ENCODE assay signal across 27 cellular contexts in genomic region chr2:104443137-104443536, GRCh38.
DNase-seq lines count a peak whose midpoint lies in the region; ATAC-seq and TF ChIP-seq lines count a peak whose summit lies in the region.
"Had no signal": no experiment of that assay in that cellular context is flagged by ENCODE, and none has a peak within 500 bp of the region (broad histone marks: within the 10 kb centered on the region; RNA-seq: fewer than 3 reads in every experiment).

No MANE protein-coding gene starts in this region.

- no peak for ATAC-seq in activated naive CD8-positive, alpha-beta T cell treated with anti-CD3 and anti-CD28 coated beads, Interleukin-2, amount 50 U/mL, for 24 hours
- no peak for ATAC-seq in GM21723 (IDR thresholded peaks at IDR 0.05; ENCODE audit: unreplicated experiment)
- ATAC-seq: heart right ventricle; natural killer cell treated with Interleukin-12 subunit alpha and Interleukin-12 subunit beta and Interleukin-15 and Interleukin-18, amount 100 ng/mL, for 72 hours; PC-3 had no signal

- H3K27me3 Mint-ChIP-seq in activated naive CD8-positive, alpha-beta T cell treated with anti-CD3 and anti-CD28 coated beads for 36 hours, result no peaks in the 10 kb centered on the region
- no peaks in the 10 kb centered on the region for H3K27me3 Mint-ChIP-seq in activated naive CD8-positive, alpha-beta T cell treated with anti-CD3 and anti-CD28 coated beads, Interleukin-2, amount 50 U/mL, for 24 hours
- H3K27me3 Mint-ChIP-seq: activated naive CD4-positive, alpha-beta T cell treated with anti-CD3 and anti-CD28 coated beads, Interleukin-2, amount 50 U/mL, for 24 hours; CD4-positive, alpha-beta memory T cell; IgD-negative memory B cell; natural killer cell treated with Interleukin-12 subunit alpha and Interleukin-12 subunit beta and Interleukin-15 and Interleukin-18, amount 100 ng/mL, for 72 hours had no signal

- POLR2A ChIA-PET in GM10248 (lab: Yijun Ruan, JAX), result no interaction called here

- CTCF ChIA-PET in GM10248 (lab: Yijun Ruan, JAX), result no interaction called here

- no peak overlapping the region for H3K4me3 ChIP-seq in OCI-LY1 (ENCODE audit: low read depth, low read length, poor library complexity, severe bottlenecking)
- H3K4me3 ChIP-seq: HAP-1, heart right ventricle, ovary, right atrium auricular region had no signal

- H3K27me3 ChIP-seq in OCI-LY1 (ENCODE audit: insufficient read depth, low read length), result no peaks in the 10 kb centered on the region
- H3K27me3 ChIP-seq: ovary, right atrium auricular region had no signal

- H3K9ac ChIP-seq in OCI-LY1 (ENCODE audit: low read length), result no peak overlapping the region

- no peak overlapping the region for H3K27ac Mint-ChIP-seq in activated naive CD8-positive, alpha-beta T cell treated with anti-CD3 and anti-CD28 coated beads for 36 hours
- no peak overlapping the region for H3K27ac Mint-ChIP-seq in activated naive CD8-positive, alpha-beta T cell treated with anti-CD3 and anti-CD28 coated beads, Interleukin-2, amount 50 U/mL, for 24 hours
- H3K27ac Mint-ChIP-seq: activated naive CD4-positive, alpha-beta T cell treated with anti-CD3 and anti-CD28 coated beads, Interleukin-2, amount 50 U/mL, for 24 hours; CD4-positive, alpha-beta memory T cell; IgD-negative memory B cell; natural killer cell treated with Interleukin-12 subunit alpha and Interleukin-12 subunit beta and Interleukin-15 and Interleukin-18, amount 100 ng/mL, for 72 hours had no signal

- TF ChIP-seq CTCF in OCI-LY1 (IDR thresholded peaks at IDR 0.05; ENCODE audit: low read length) (no peak), GM10248 (IDR thresholded peaks at IDR 0.05; ENCODE audit: control extremely low read depth, extremely low read depth, low read depth, missing control alignments) (no peak)

- no peaks in the 10 kb centered on the region for H3F3A ChIP-seq in OCI-LY1 (ENCODE audit: insufficient read depth, low read length)

- peak overlapping the region; percentile 49 for H3K27ac ChIP-seq in OCI-LY1 (ENCODE audit: low read depth, low read length, poor library complexity, severe bottlenecking)
- H3K27ac ChIP-seq: epithelial cell of prostate, heart right ventricle, ovary, right atrium auricular region had no signal

- H3K36me3 ChIP-seq in OCI-LY1 (ENCODE audit: insufficient read depth, low read length), result peaks cover 31% of the 10 kb centered on the region
- H3K36me3 ChIP-seq: HAP-1, heart right ventricle, ovary, right atrium auricular region had no signal

- H3K36me3 Mint-ChIP-seq in activated naive CD8-positive, alpha-beta T cell treated with anti-CD3 and anti-CD28 coated beads for 36 hours, result no peaks in the 10 kb centered on the region
- H3K36me3 Mint-ChIP-seq in activated naive CD8-positive, alpha-beta T cell treated with anti-CD3 and anti-CD28 coated beads, Interleukin-2, amount 50 U/mL, for 24 hours (ENCODE audit: low read depth), result no peaks in the 10 kb centered on the region
- H3K36me3 Mint-ChIP-seq: activated naive CD4-positive, alpha-beta T cell treated with anti-CD3 and anti-CD28 coated beads, Interleukin-2, amount 50 U/mL, for 24 hours; CD4-positive, alpha-beta memory T cell; IgD-negative memory B cell; natural killer cell treated with Interleukin-12 subunit alpha and Interleukin-12 subunit beta and Interleukin-15 and Interleukin-18, amount 100 ng/mL, for 72 hours had no signal

- no peak overlapping the region for H3K4me2 ChIP-seq in OCI-LY1 (ENCODE audit: low read length)

- peaks cover 51% of the 10 kb centered on the region for H3K4me1 ChIP-seq in OCI-LY1 (ENCODE audit: insufficient read depth, low read length, severe bottlenecking)
- H3K4me1 ChIP-seq: HAP-1, heart right ventricle, right atrium auricular region had no signal

- DNase-seq in activated naive CD8-positive, alpha-beta T cell treated with anti-CD3 and anti-CD28 coated beads for 36 hours, result peak; percentile 20
- no peak for DNase-seq in activated naive CD8-positive, alpha-beta T cell treated with anti-CD3 and anti-CD28 coated beads, Interleukin-2, amount 50 U/mL, for 24 hours
- DNase-seq in KBM-7 (peak; percentile 87), GM10248 (ENCODE audit: extremely low spot score) (no peak)
- peak; percentile 29 for DNase-seq in stimulated activated CD8-positive, alpha-beta memory T cell treated with anti-CD3 and anti-CD28 coated beads, Interleukin-4, amount 100 ng/mL, for 48 hours
- DNase-seq: activated CD4-positive, CD25-positive, alpha-beta regulatory T cell treated with anti-CD3 and anti-CD28 coated beads, Interleukin-2, amount 50 U/mL, for 72 hours; activated CD8-positive, alpha-beta memory T cell treated with anti-CD3 and anti-CD28 coated beads, Interleukin-2, amount 50 U/mL, for 48 hours; CD4-positive, alpha-beta memory T cell; cerebellar nuclear complex; DMS 273 treated with DMSO at 0.1 percent for 48 hours; heart right ventricle; midbrain; NCI-H187; NCI-H2227 treated with DMSO at 0.1 percent for 48 hours; NCI-H82; ovary; PC-3; SHP77; stimulated activated CD4-positive, alpha-beta T cell treated with anti-CD3 and anti-CD28 coated beads, Interleukin-12 subunit alpha, Interleukin-12 subunit beta, amount 100 ng/mL, for 4 hours had no signal

- H4K20me1 ChIP-seq in OCI-LY1 (ENCODE audit: insufficient read depth, low read length), result no peaks in the 10 kb centered on the region

- no peak overlapping the region for H3K4me3 Mint-ChIP-seq in activated naive CD8-positive, alpha-beta T cell treated with anti-CD3 and anti-CD28 coated beads for 36 hours
- H3K4me3 Mint-ChIP-seq in activated naive CD8-positive, alpha-beta T cell treated with anti-CD3 and anti-CD28 coated beads, Interleukin-2, amount 50 U/mL, for 24 hours, result no peak overlapping the region
- H3K4me3 Mint-ChIP-seq: activated naive CD4-positive, alpha-beta T cell treated with anti-CD3 and anti-CD28 coated beads, Interleukin-2, amount 50 U/mL, for 24 hours; CD4-positive, alpha-beta memory T cell; IgD-negative memory B cell; natural killer cell treated with Interleukin-12 subunit alpha and Interleukin-12 subunit beta and Interleukin-15 and Interleukin-18, amount 100 ng/mL, for 72 hours had no signal

- no peaks in the 10 kb centered on the region for H3K9me2 ChIP-seq in OCI-LY1 (ENCODE audit: low read depth, low read length)

- H3K4me1 Mint-ChIP-seq in activated naive CD8-positive, alpha-beta T cell treated with anti-CD3 and anti-CD28 coated beads for 36 hours, result peaks cover 2% of the 10 kb centered on the region
- peaks cover 3% of the 10 kb centered on the region for H3K4me1 Mint-ChIP-seq in activated naive CD8-positive, alpha-beta T cell treated with anti-CD3 and anti-CD28 coated beads, Interleukin-2, amount 50 U/mL, for 24 hours

- 0 out of 2 replicates have a peak, but pooled peaks cover 6% of the 10 kb centered on the region for H3K9me3 ChIP-seq in OCI-LY1 (ENCODE audit: low read length)
- H3K9me3 ChIP-seq: HAP-1, heart right ventricle, ovary, right atrium auricular region had no signal

- H2AFZ ChIP-seq in OCI-LY1 (ENCODE audit: low read length), result no peak overlapping the region

- H3K9me3 Mint-ChIP-seq in activated naive CD8-positive, alpha-beta T cell treated with anti-CD3 and anti-CD28 coated beads for 36 hours, result no peaks in the 10 kb centered on the region
- no peaks in the 10 kb centered on the region for H3K9me3 Mint-ChIP-seq in activated naive CD8-positive, alpha-beta T cell treated with anti-CD3 and anti-CD28 coated beads, Interleukin-2, amount 50 U/mL, for 24 hours
- H3K9me3 Mint-ChIP-seq: activated naive CD4-positive, alpha-beta T cell treated with anti-CD3 and anti-CD28 coated beads, Interleukin-2, amount 50 U/mL, for 24 hours; natural killer cell treated with Interleukin-12 subunit alpha and Interleukin-12 subunit beta and Interleukin-15 and Interleukin-18, amount 100 ng/mL, for 72 hours had no signal

- in situ Hi-C loops in KBM-7 (cut with MboI; ENCODE audit: low pct_unique_long_range_greater_than_20kb, low sequenced_read_pairs), result no loop called here

- H3K79me2 ChIP-seq in OCI-LY1 (ENCODE audit: insufficient read depth, low read length), result no peaks in the 10 kb centered on the region

Comparison
In these comparisons a context has a peak if more than half of its experiments do, and no peak if none do; other contexts are left out.
1. DNase-seq: peak in activated naive CD8-positive, alpha-beta T cell treated with anti-CD3 and anti-CD28 coated beads for 36 hours (single experiment), KBM-7 (single experiment) and stimulated activated CD8-positive, alpha-beta memory T cell treated with anti-CD3 and anti-CD28 coated beads, Interleukin-4, amount 100 ng/mL, for 48 hours (single experiment); none in activated naive CD8-positive, alpha-beta T cell treated with anti-CD3 and anti-CD28 coated beads, Interleukin-2, amount 50 U/mL, for 24 hours (single experiment) and GM10248 (single experiment).